ENCODE assay signal across 1 cellular context in the genomic region with DNA sequence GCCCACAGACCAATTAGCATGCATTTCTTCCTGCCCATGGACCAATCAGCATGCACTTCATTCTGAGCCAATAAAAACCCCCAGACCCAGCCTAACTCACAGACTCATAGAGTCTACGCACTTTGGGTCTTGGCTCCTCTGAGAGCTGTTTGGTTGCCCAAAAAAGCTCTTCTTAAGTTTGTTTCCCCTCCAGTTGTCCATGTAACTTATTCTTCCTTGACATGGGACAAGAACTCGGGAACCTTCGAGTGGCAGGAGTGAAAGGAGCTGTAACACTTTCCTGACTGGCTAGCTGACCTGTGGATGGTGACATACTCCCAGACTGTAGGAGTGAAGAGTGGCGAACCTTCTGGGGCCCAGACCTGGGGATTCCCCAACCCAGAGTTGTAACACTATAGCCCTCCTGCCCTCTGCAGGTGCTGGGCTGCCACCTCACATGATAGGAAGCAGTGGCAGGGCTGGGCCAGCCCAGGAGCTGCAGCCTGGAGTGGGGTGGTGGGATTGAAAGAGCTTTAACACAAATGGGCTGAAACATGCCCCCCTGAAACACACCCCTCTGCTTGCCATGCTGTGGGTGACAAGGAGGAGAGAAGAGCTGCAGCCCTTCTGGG.
TF ChIP-seq lines count a peak whose summit lies in the region.

No MANE protein-coding gene starts in this region.

TF ChIP-seq in GM12878, 131 proteins besides CTCF, POLR2A, EP300 and RAD21:
- TF ChIP-seq KLF5 (IDR thresholded peaks at IDR 0.05; ENCODE audit: partially characterized antibody) (no peak), POLR2AphosphoS5 (IDR thresholded peaks at IDR 0.05; ENCODE audit: low read length) (no peak), STAT1 (conservative IDR thresholded peaks at IDR 0.05) (no peak), MYC (IDR thresholded peaks at IDR 0.05; ENCODE audit: insufficient read depth, insufficient read length, insufficient replicate concordance, low read length, severe bottlenecking) (no peak), BMI1 (IDR thresholded peaks at IDR 0.05; ENCODE audit: borderline replicate concordance) (no peak), RCOR1 (conservative IDR thresholded peaks at IDR 0.05; ENCODE audit: low read depth, low read length) (no peak), SREBF1 (IDR thresholded peaks at IDR 0.05; ENCODE audit: low read length) (no peak), BACH1 (IDR thresholded peaks at IDR 0.05; ENCODE audit: borderline replicate concordance) (no peak), KDM1A (IDR thresholded peaks at IDR 0.05; ENCODE audit: borderline replicate concordance) (no peak), CREB1 (IDR thresholded peaks at IDR 0.05; ENCODE audit: low read depth) (no peak), ZNF217 (IDR thresholded peaks at IDR 0.05) (no peak), MTA3 (IDR thresholded peaks at IDR 0.05; ENCODE audit: borderline replicate concordance, low read length) (no peak), SIX5 (IDR thresholded peaks at IDR 0.05; ENCODE audit: low read depth, low read length, severe bottlenecking) (no peak), NFXL1 (IDR thresholded peaks at IDR 0.05; ENCODE audit: borderline replicate concordance) (no peak)
- TF ChIP-seq, protein P1, sequence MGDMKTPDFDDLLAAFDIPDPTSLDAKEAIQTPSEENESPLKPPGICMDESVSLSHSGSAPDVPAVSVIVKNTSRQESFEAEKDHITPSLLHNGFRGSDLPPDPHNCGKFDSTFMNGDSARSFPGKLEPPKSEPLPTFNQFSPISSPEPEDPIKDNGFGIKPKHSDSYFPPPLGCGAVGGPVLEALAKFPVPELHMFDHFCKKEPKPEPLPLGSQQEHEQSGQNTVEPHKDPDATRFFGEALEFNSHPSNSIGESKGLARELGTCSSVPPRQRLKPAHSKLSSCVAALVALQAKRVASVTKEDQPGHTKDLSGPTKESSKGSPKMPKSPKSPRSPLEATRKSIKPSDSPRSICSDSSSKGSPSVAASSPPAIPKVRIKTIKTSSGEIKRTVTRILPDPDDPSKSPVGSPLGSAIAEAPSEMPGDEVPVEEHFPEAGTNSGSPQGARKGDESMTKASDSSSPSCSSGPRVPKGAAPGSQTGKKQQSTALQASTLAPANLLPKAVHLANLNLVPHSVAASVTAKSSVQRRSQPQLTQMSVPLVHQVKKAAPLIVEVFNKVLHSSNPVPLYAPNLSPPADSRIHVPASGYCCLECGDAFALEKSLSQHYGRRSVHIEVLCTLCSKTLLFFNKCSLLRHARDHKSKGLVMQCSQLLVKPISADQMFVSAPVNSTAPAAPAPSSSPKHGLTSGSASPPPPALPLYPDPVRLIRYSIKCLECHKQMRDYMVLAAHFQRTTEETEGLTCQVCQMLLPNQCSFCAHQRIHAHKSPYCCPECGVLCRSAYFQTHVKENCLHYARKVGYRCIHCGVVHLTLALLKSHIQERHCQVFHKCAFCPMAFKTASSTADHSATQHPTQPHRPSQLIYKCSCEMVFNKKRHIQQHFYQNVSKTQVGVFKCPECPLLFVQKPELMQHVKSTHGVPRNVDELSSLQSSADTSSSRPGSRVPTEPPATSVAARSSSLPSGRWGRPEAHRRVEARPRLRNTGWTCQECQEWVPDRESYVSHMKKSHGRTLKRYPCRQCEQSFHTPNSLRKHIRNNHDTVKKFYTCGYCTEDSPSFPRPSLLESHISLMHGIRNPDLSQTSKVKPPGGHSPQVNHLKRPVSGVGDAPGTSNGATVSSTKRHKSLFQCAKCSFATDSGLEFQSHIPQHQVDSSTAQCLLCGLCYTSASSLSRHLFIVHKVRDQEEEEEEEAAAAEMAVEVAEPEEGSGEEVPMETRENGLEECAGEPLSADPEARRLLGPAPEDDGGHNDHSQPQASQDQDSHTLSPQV (IDR thresholded peaks at IDR 0.05) = no peak
- TF ChIP-seq, protein P2, sequence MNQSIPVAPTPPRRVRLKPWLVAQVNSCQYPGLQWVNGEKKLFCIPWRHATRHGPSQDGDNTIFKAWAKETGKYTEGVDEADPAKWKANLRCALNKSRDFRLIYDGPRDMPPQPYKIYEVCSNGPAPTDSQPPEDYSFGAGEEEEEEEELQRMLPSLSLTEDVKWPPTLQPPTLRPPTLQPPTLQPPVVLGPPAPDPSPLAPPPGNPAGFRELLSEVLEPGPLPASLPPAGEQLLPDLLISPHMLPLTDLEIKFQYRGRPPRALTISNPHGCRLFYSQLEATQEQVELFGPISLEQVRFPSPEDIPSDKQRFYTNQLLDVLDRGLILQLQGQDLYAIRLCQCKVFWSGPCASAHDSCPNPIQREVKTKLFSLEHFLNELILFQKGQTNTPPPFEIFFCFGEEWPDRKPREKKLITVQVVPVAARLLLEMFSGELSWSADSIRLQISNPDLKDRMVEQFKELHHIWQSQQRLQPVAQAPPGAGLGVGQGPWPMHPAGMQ (IDR thresholded peaks at IDR 0.05; ENCODE audit: borderline replicate concordance) = no peak
- TF ChIP-seq, protein P3, sequence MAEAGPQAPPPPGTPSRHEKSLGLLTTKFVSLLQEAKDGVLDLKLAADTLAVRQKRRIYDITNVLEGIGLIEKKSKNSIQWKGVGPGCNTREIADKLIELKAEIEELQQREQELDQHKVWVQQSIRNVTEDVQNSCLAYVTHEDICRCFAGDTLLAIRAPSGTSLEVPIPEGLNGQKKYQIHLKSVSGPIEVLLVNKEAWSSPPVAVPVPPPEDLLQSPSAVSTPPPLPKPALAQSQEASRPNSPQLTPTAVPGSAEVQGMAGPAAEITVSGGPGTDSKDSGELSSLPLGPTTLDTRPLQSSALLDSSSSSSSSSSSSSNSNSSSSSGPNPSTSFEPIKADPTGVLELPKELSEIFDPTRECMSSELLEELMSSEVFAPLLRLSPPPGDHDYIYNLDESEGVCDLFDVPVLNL (IDR thresholded peaks at IDR 0.05; ENCODE audit: low read depth, low read length) = no peak
- TF ChIP-seq, protein P4, sequence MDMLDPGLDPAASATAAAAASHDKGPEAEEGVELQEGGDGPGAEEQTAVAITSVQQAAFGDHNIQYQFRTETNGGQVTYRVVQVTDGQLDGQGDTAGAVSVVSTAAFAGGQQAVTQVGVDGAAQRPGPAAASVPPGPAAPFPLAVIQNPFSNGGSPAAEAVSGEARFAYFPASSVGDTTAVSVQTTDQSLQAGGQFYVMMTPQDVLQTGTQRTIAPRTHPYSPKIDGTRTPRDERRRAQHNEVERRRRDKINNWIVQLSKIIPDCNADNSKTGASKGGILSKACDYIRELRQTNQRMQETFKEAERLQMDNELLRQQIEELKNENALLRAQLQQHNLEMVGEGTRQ (IDR thresholded peaks at IDR 0.05; ENCODE audit: borderline replicate concordance, low read depth, low read length) = no peak
